In genomic region chr12:561908-562593, GRCh38 we compare ENCODE assay signal across 14 cellular contexts.
A peak's percentile ranks its signal among the peaks of the same experiment; 100 is the strongest.
DNase-seq lines count a peak whose midpoint lies in the region; ATAC-seq and TF ChIP-seq lines count a peak whose summit lies in the region.
"Had no signal": no experiment of that assay in that cellular context is flagged by ENCODE, and none has a peak within 500 bp of the region (broad histone marks: within the 10 kb centered on the region; RNA-seq: fewer than 3 reads in every experiment).

No MANE protein-coding gene starts in this region.

- no peak for TF ChIP-seq CTCF in PC-9 (conservative IDR thresholded peaks at IDR 0.05)

- no peaks in the 10 kb centered on the region for H3K9me3 ChIP-seq in CD8-positive, alpha-beta memory T cell (ENCODE audit: low read length)
- no peaks in the 10 kb centered on the region for H3K9me3 ChIP-seq in PC-9 (ENCODE audit: insufficient read depth, low read depth)

- H3K4me3 Mint-ChIP-seq in CD8-positive, alpha-beta memory T cell: peak overlapping the region; percentile 15 to 83 (median 57)

- no peaks in the 10 kb centered on the region for H4K20me1 ChIP-seq in PC-9 (ENCODE audit: insufficient read depth)

- no peak overlapping the region for H3K4me2 ChIP-seq in PC-9

- no peak overlapping the region for H3K4me3 ChIP-seq in CD8-positive, alpha-beta memory T cell (ENCODE audit: low read length)
- no peak overlapping the region for H3K4me3 ChIP-seq in PC-9

- H3K27ac Mint-ChIP-seq in CD8-positive, alpha-beta memory T cell: peak overlapping the region; percentile 91 to 98 (median 95)

- no peaks in the 10 kb centered on the region for H3K9me3 Mint-ChIP-seq in CD8-positive, alpha-beta memory T cell
- H3K9me3 Mint-ChIP-seq: IgD-negative memory B cell had no signal

- BruUV-seq in PC-9 (replicated peaks; lab: Mats Ljungman, UMichigan): no TSS peak

- peaks cover 0 to 6% (median 2%) of the 10 kb centered on the region in 3 donors for H3K36me3 Mint-ChIP-seq in CD8-positive, alpha-beta memory T cell
- H3K36me3 Mint-ChIP-seq: IgD-negative memory B cell had no signal

- H3K79me2 ChIP-seq in PC-9 (ENCODE audit: low read depth): no peaks in the 10 kb centered on the region

- H3K4me1 ChIP-seq in CD8-positive, alpha-beta memory T cell (ENCODE audit: insufficient read depth, low read length): peaks cover 70% of the 10 kb centered on the region
- no peaks in the 10 kb centered on the region for H3K4me1 ChIP-seq in PC-9 (replicated peaks; ENCODE audit: insufficient read depth)

- ATAC-seq in esophagus mucosa (peak; percentile 10), HG03280 (IDR thresholded peaks at IDR 0.05; ENCODE audit: unreplicated experiment) (no peak)

- no peaks in the 10 kb centered on the region for H3F3A ChIP-seq in PC-9 (ENCODE audit: insufficient read depth, low read depth)

- no peaks in the 10 kb centered on the region for H3K27me3 Mint-ChIP-seq in CD8-positive, alpha-beta memory T cell
- H3K27me3 Mint-ChIP-seq: IgD-negative memory B cell had no signal

- H2AFZ ChIP-seq in PC-9: no peak overlapping the region

- no peaks in the 10 kb centered on the region for H3K36me3 ChIP-seq in CD8-positive, alpha-beta memory T cell (ENCODE audit: insufficient read depth, low read length)
- no peaks in the 10 kb centered on the region for H3K36me3 ChIP-seq in PC-9 (ENCODE audit: low read depth)

- H3K27me3 ChIP-seq in CD8-positive, alpha-beta memory T cell (ENCODE audit: insufficient read depth, low read length, poor library complexity, severe bottlenecking): no peaks in the 10 kb centered on the region
- peaks cover 14% of the 10 kb centered on the region; the same call in 1 of the 2 replicates for H3K27me3 ChIP-seq in PC-9 (ENCODE audit: insufficient read depth, low read depth)

- intact Hi-C loops in posterior vena cava (cut with DNase I): loop anchor here in 1 of 2 donors (10.0 kb wide), 1 partner anchor 393 kb away; no protein-coding TSS in a partner anchor
- intact Hi-C loops in PC-9 (cut with micrococcal nuclease; ENCODE audit: unreplicated experiment): no loop called here

- CTCF ChIA-PET in CD8-positive, alpha-beta memory T cell (lab: Charles Lee): no interaction called here
- CTCF ChIA-PET in PC-9 (lab: Charles Lee): no interaction called here

- H3K9me2 ChIP-seq in PC-9 (ENCODE audit: insufficient read depth): no peaks in the 10 kb centered on the region

- POLR2A ChIA-PET in CD8-positive, alpha-beta memory T cell (lab: Charles Lee): interaction anchor here (0.6 kb wide), 1 partner anchor 23 kb away, joined by 3 read pairs; no protein-coding TSS in a partner anchor
- POLR2A ChIA-PET in PC-9 (lab: Charles Lee; ENCODE audit: unreplicated experiment): no interaction called here

- no peak overlapping the region for H3K27ac ChIP-seq in CD8-positive, alpha-beta memory T cell (ENCODE audit: low read depth, low read length)
- no peak overlapping the region for H3K27ac ChIP-seq in PC-9

- H3K4me1 Mint-ChIP-seq in CD8-positive, alpha-beta memory T cell: peaks cover 55 to 65% (median 63%) of the 10 kb centered on the region in 3 donors

- DNase-seq in CD8-positive, alpha-beta memory T cell: no peak
- DNase-seq in NOMO-1 treated with DMSO at 0.1 percent for 48 hours (lab: John Stamatoyannopoulos, UW; ENCODE audit: unreplicated experiment): peak; percentile 84
- DNase-seq in posterior vena cava (ENCODE audit: low spot score): peak; percentile 89
- no peak for DNase-seq in NCI-H446 (lab: John Stamatoyannopoulos, UW)
- no peak for DNase-seq in PC-9
- DNase-seq in NCI-H82 treated with DMSO at 0.1 percent for 48 hours (lab: John Stamatoyannopoulos, UW; ENCODE audit: unreplicated experiment): no peak
- DNase-seq: activated naive CD4-positive, alpha-beta T cell; DND-41; effector CD4-positive, alpha-beta T cell; NCI-H510A; T-helper 9 cell had no signal

Comparison
In these comparisons a context has a peak if more than half of its experiments do, and no peak if none do; other contexts are left out.
1. DNase-seq: peak in NOMO-1 treated with DMSO at 0.1 percent for 48 hours (single experiment) and posterior vena cava (single experiment); none in CD8-positive, alpha-beta memory T cell (0 of 5), NCI-H446 (0 of 2), PC-9 (0 of 2) and NCI-H82 treated with DMSO at 0.1 percent for 48 hours (single experiment).